ENCODE assay signal across 8 cellular contexts in genomic region chr12:14567311-14568195, GRCh38. TPM values are rescaled to one million over a fixed set of nuclear protein-coding genes. Genes with fewer than 3 reads are reported as not detected.
DNase-seq lines count a peak whose midpoint lies in the region; ATAC-seq and TF ChIP-seq lines count a peak whose summit lies in the region.

Gene PLBD1 (minus strand): TSS chr12:14567883. CDS start chr12:14567696, 187 bp downstream.

- TF ChIP-seq CTCF in ascending aorta (IDR thresholded peaks at IDR 0.05) (peak in 1 of 3 experiments; percentile 2), psoas muscle (IDR thresholded peaks at IDR 0.05) (no peak)

- H3K27ac ChIP-seq in ascending aorta = peak within 1 kb of the TSS; percentile 58 to 71
- no peak within 1 kb of the TSS for H3K27ac ChIP-seq in iPS DF 6.9 (ENCODE audit: low read length)
- H3K27ac ChIP-seq in psoas muscle = peak within 1 kb of the TSS; percentile 93

- H3K4me3 ChIP-seq in ascending aorta = peak within 1 kb of the TSS; percentile 58 to 78
- peak within 1 kb of the TSS; percentile 34; the same call in 1 of the 2 replicates for H3K4me3 ChIP-seq in iPS DF 6.9 (ENCODE audit: low read length)
- H3K4me3 ChIP-seq in psoas muscle = peak within 1 kb of the TSS; percentile 85

- intact Hi-C loops in ascending aorta (cut with DNase I) = no loop called here
- intact Hi-C loops in psoas muscle (cut with DNase I) = no loop called here

- H3K36me3 ChIP-seq in ascending aorta = no peaks in the 10 kb centered on the region
- H3K36me3 ChIP-seq in iPS DF 6.9 (ENCODE audit: control insufficient read depth, insufficient read depth, low read length) = no peaks in the 10 kb centered on the region
- H3K36me3 ChIP-seq in psoas muscle (ENCODE audit: insufficient read depth in 1 of 2, low read depth in 1 of 2) = no peaks in the 10 kb centered on the region

- ATAC-seq in psoas muscle (peak; percentile 91 to 94 (median 92)), HG03439 (IDR thresholded peaks at IDR 0.05; ENCODE audit: unreplicated experiment) (no peak)

- H3K27me3 ChIP-seq in ascending aorta (no peaks in the 10 kb centered on the region), iPS DF 6.9 (ENCODE audit: control insufficient read depth, insufficient read depth, low read length) (no peaks in the 10 kb centered on the region), psoas muscle (ENCODE audit: insufficient read depth in 3 of 3, low read length in 2 of 3) (no peaks in the 10 kb centered on the region)

- H3K4me1 ChIP-seq in ascending aorta = no peaks in the 10 kb centered on the region
- H3K4me1 ChIP-seq in iPS DF 6.9 (ENCODE audit: control insufficient read depth, insufficient read depth, low read length) = no peaks in the 10 kb centered on the region; the same call in 1 of the 2 replicates
- H3K4me1 ChIP-seq in psoas muscle = no peaks in the 10 kb centered on the region

- DNase-seq in stimulated activated CD4-positive, alpha-beta T cell treated with anti-CD3 and anti-CD28 coated beads, Interleukin-15, amount 100 ng/mL, for 24 hours = peak; percentile 35
- no peak for DNase-seq in stimulated activated CD4-positive, alpha-beta T cell treated with anti-CD3 and anti-CD28 coated beads, Interleukin-4, amount 100 ng/mL, for 4 hours
- DNase-seq in HPDE6-E6E7 (ENCODE audit: extremely low spot score) (peak; percentile 12), ascending aorta (ENCODE audit: low spot score in 2 of 2) (peak in 1 of 2 donors; percentile 74), iPS DF 6.9 (ENCODE audit: low read depth, low spot score) (peak; percentile 54), psoas muscle (peak; percentile 77 to 89), NCI-H2029 (lab: John Stamatoyannopoulos, UW) (no peak)

- H3K9me3 ChIP-seq in ascending aorta (peaks cover 0 to 3% of the 10 kb centered on the region in 2 donors), iPS DF 6.9 (ENCODE audit: control insufficient read depth, insufficient read depth, low read length) (no peaks in the 10 kb centered on the region), psoas muscle (no peaks in the 10 kb centered on the region)

- WGBS in iPS DF 6.9 (ENCODE audit: insufficient coverage, insufficient read length) = no CpG with 5 or more reads among the region's 80 CpGs
- 2% methylated on average over 62 to 80 of the region's 80 CpGs for WGBS in psoas muscle, 3 donors

RNA-seq across cellular contexts. Expression of gene PLBD1, which starts in this region (rescaled TPM):
- 15.2 TPM for total RNA-seq in ascending aorta
- 10 to 100 TPM in 1 of 4 donors, 1 to 10 TPM in 3; 6.5 to 10.6 (median 8.9) TPM for total RNA-seq in psoas muscle
- 1 to 10 TPM; 3.7 to 5.6 (median 4.4) TPM for polyA plus RNA-seq in psoas muscle

Comparison
In these comparisons a context has a peak if more than half of its experiments do, and no peak if none do; other contexts are left out.
1. DNase-seq: peak in stimulated activated CD4-positive, alpha-beta T cell treated with anti-CD3 and anti-CD28 coated beads, Interleukin-15, amount 100 ng/mL, for 24 hours (single experiment), HPDE6-E6E7 (single experiment), iPS DF 6.9 (single experiment) and psoas muscle (2 of 2); none in stimulated activated CD4-positive, alpha-beta T cell treated with anti-CD3 and anti-CD28 coated beads, Interleukin-4, amount 100 ng/mL, for 4 hours (0 of 2) and NCI-H2029 (single experiment).
2. H3K4me3 ChIP-seq: peak in every context shown above with its lines; median percentile 85 in psoas muscle; 68 in ascending aorta; 34 in iPS DF 6.9.